9 cellular contexts compared by ENCODE assay signal in the genomic region with DNA sequence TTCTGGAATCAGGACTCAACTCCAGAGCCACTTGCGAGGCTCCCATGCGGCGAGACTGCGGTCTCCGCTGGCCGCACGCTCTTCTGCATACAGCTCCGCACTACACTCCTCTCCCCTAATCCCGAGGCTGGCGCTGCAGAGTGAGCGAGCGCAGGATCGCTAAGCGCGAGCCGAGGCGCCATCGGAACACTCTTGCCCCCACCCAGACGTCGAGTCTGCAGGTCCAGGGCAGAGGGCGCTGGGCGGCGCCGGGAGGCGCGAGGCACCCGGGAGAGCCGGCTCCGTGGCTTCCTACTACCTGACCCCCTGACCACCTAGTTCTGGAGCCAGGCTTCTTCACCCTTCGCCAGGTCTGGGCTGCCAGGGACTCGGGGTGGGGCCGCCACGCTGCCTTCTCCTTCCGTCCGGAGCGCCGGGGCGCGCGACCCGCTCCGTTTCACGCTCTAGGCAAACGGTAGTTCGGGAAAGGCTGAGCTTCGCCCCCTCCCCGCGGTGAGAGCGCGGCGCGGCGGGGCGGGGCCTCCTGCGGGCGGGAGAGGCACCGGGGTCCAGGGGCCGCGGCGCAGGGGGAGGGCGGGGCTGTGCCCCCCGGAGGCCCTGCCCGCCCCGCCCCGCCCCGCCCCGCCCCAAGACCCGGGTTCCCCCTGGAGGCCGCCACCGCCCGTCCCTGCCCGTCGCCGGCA. TPM values are rescaled to one million over a fixed set of nuclear protein-coding genes. Genes with fewer than 3 reads are reported as not detected.
A peak's percentile ranks its signal among the peaks of the same experiment; 100 is the strongest.
DNase-seq lines count a peak whose midpoint lies in the region; ATAC-seq, FAIRE-seq and TF ChIP-seq lines count a peak whose summit lies in the region.
"Had no signal": no experiment of that assay in that cellular context is flagged by ENCODE, and none has a peak within 500 bp of the region (broad histone marks: within the 10 kb centered on the region; RNA-seq: fewer than 3 reads in every experiment).

No MANE protein-coding gene starts in this region.

- no peak for FAIRE-seq in bronchial epithelial cell (lab: Jason Lieb, UNC)
- FAIRE-seq: G401.6 had no signal

- peaks cover 14% of the 10 kb centered on the region for H3K4me1 ChIP-seq in skeletal muscle satellite cell (ENCODE audit: control insufficient read depth, insufficient read depth, low read length)

- peak overlapping the region; percentile 59 for H3K4me3 ChIP-seq in bronchial epithelial cell (ENCODE audit: low read depth, low read length)
- H3K4me3 ChIP-seq in skeletal muscle satellite cell (ENCODE audit: low read length), result peak overlapping the region; percentile 88

- peak; percentile 22 for TF ChIP-seq CTCF in bronchial epithelial cell (IDR thresholded peaks at IDR 0.05; ENCODE audit: insufficient read depth, low read length, severe bottlenecking)

- H3K27me3 ChIP-seq in bronchial epithelial cell (ENCODE audit: control insufficient read depth, insufficient read depth, low read length) (no peaks in the 10 kb centered on the region), skeletal muscle satellite cell (ENCODE audit: control insufficient read depth, insufficient read depth, low read length) (no peaks in the 10 kb centered on the region)

- peak overlapping the region; percentile 99 for H3K4me2 ChIP-seq in skeletal muscle satellite cell (ENCODE audit: low read length)

- H3K9me3 ChIP-seq in skeletal muscle satellite cell (replicated peaks; ENCODE audit: low read length), result no peaks in the 10 kb centered on the region

- peak overlapping the region; percentile 89 for H3K9ac ChIP-seq in skeletal muscle satellite cell (ENCODE audit: low read depth, low read length)

- ATAC-seq in HG02870 (IDR thresholded peaks at IDR 0.05; ENCODE audit: unreplicated experiment), result peak; percentile 48

- no peaks in the 10 kb centered on the region for H3K36me3 ChIP-seq in bronchial epithelial cell (ENCODE audit: control insufficient read depth, insufficient read depth, low read length)
- no peaks in the 10 kb centered on the region for H3K36me3 ChIP-seq in skeletal muscle satellite cell (ENCODE audit: insufficient read depth, low read length)

- DNase-seq in NCI-H2107 treated with DMSO at 0.1 percent for 48 hours (lab: John Stamatoyannopoulos, UW; ENCODE audit: unreplicated experiment), result peak; percentile 63
- DNase-seq in NCI-H2107 (lab: John Stamatoyannopoulos, UW), result no peak
- peak; percentile 65 for DNase-seq in NCI-H2029 treated with DMSO at 0.1 percent for 48 hours (lab: John Stamatoyannopoulos, UW)
- DNase-seq in UCSD-AML1 (lab: John Stamatoyannopoulos, UW; ENCODE audit: unreplicated experiment), result peak; percentile 61
- DNase-seq in bronchial epithelial cell (ENCODE audit: low read depth), result peak; percentile 58
- peak; percentile 90 for DNase-seq in iPS-NIHi7 (ENCODE audit: extremely low spot score)

RNA-seq across cellular contexts. Expression of a gene that starts 5.4 kb away (rescaled TPM):
- 25.3 and 106 TPM in 2 replicates for total RNA-seq in bronchial epithelial cell
- 64.1 and 111 TPM in 2 replicates for total RNA-seq in skeletal muscle satellite cell (2012; rRNA removed)

RNA-seq across cellular contexts. Expression of a gene that starts 44.2 kb away (rescaled TPM):
- total RNA-seq in bronchial epithelial cell, result 9.5 and 15.1 TPM in 2 replicates
- total RNA-seq in skeletal muscle satellite cell (2012; rRNA removed), result 9.6 and 14.6 TPM in 2 replicates
